ENCODE assay signal across 8 cellular contexts in genomic region chrX:47191806-47192401, GRCh38. TPM values are rescaled to one million over a fixed set of nuclear protein-coding genes. Genes with fewer than 3 reads are reported as not detected.
DNase-seq lines count a peak whose midpoint lies in the region; ATAC-seq and TF ChIP-seq lines count a peak whose summit lies in the region.

No MANE protein-coding gene starts in this region.

- no peak overlapping the region for H4K8ac ChIP-seq in H9 (replicated peaks; ENCODE audit: insufficient read length, low read depth, low read length)

- no peak for DNase-seq in A673 (ENCODE audit: low spot score)
- DNase-seq in H9: no peak
- no peak for DNase-seq in activated T-helper 2 cell treated with anti-CD3 and anti-CD28 coated beads, Interferon-gamma antibody, Interleukin-2, Interleukin-4, amounts not matched to agents 10 μg/mL and 5 μg/mL and 100 μg/mL, durations not matched to agents 14 hours and 24 hours and 36 hours (ENCODE audit: low spot score)
- DNase-seq in immature natural killer cell: no peak
- DNase-seq in mucosa of gallbladder (ENCODE audit: low spot score): no peak
- no peak for DNase-seq in kidney glomerular epithelial cell (lab: John Stamatoyannopoulos, UW)
- no peak for DNase-seq in activated CD8-positive, alpha-beta memory T cell treated with anti-CD3 and anti-CD28 coated beads, Interleukin-2, amount 50 U/mL, for 48 hours

- H2AK5ac ChIP-seq in H9 (ENCODE audit: insufficient read length, low read length): no peak overlapping the region

- no peak overlapping the region for H2BK120ac ChIP-seq in H9 (ENCODE audit: low read depth, low read length, poor library complexity, severe bottlenecking)

- H3K18ac ChIP-seq in H9 (ENCODE audit: insufficient read length, low read depth, low read length): no peak overlapping the region

- H2BK5ac ChIP-seq in H9 (ENCODE audit: insufficient read length, low read length): no peak overlapping the region

- ATAC-seq in GM21515 (IDR thresholded peaks at IDR 0.05; ENCODE audit: unreplicated experiment): no peak

- H3K4me1 ChIP-seq in A673 (ENCODE audit: insufficient read depth, low read length, poor library complexity, severe bottlenecking) (peaks cover 17% of the 10 kb centered on the region), H9 (ENCODE audit: insufficient read depth, low read length) (peaks cover 8% of the 10 kb centered on the region; the same call in 1 of the 2 replicates)

- H3K9me3 Mint-ChIP-seq in H9 (peaks cover 11 to 31% of the 10 kb centered on the region in 2 experiments), immature natural killer cell (no peaks in the 10 kb centered on the region)
- no peaks in the 10 kb centered on the region for H3K9me3 Mint-ChIP-seq in activated T-helper 2 cell treated with anti-CD3 and anti-CD28 coated beads, Interferon-gamma antibody, Interleukin-2, Interleukin-4, amounts not matched to agents 10 μg/mL and 5 μg/mL and 100 μg/mL, durations not matched to agents 14 hours and 24 hours and 36 hours

- H3K14ac ChIP-seq in H9 (ENCODE audit: insufficient read depth, low read length): no peak overlapping the region

- H3K9ac ChIP-seq in H9 (ENCODE audit: extremely low read depth, insufficient read length, low read length): peak overlapping the region; percentile 71

- no peak overlapping the region for H2BK12ac ChIP-seq in H9 (ENCODE audit: insufficient read length, low read depth, low read length)

- no peak overlapping the region for H2BK20ac ChIP-seq in H9 (ENCODE audit: low read depth, low read length, poor library complexity, severe bottlenecking)

- H3K56ac ChIP-seq in H9 (ENCODE audit: insufficient read length, low read depth, low read length): no peak overlapping the region

- H3K79me2 ChIP-seq in H9 (ENCODE audit: insufficient read depth, low read length): peaks cover 27% of the 10 kb centered on the region; the same call in 1 of the 2 replicates

- H3K27me3 Mint-ChIP-seq in H9 (ENCODE audit: low read depth): peaks cover 1% of the 10 kb centered on the region
- H3K27me3 Mint-ChIP-seq in activated T-helper 2 cell treated with anti-CD3 and anti-CD28 coated beads, Interferon-gamma antibody, Interleukin-2, Interleukin-4, amounts not matched to agents 10 μg/mL and 5 μg/mL and 100 μg/mL, durations not matched to agents 14 hours and 24 hours and 36 hours (ENCODE audit: low read depth): no peaks in the 10 kb centered on the region
- H3K27me3 Mint-ChIP-seq in immature natural killer cell (ENCODE audit: low read depth in 3 of 3): peaks cover 5 to 16% (median 11%) of the 10 kb centered on the region in 3 donors

- no peak overlapping the region for H2AFZ ChIP-seq in H9 (ENCODE audit: low read length)

- no peak overlapping the region for H4K5ac ChIP-seq in H9 (ENCODE audit: insufficient read length, low read depth, low read length)

- H3K36me3 Mint-ChIP-seq in H9 (ENCODE audit: insufficient read depth in 1 of 3, low read depth in 3 of 3) (peaks cover 25 to 30% (median 26%) of the 10 kb centered on the region in 3 experiments), immature natural killer cell (no peaks in the 10 kb centered on the region)
- peaks cover 30% of the 10 kb centered on the region for H3K36me3 Mint-ChIP-seq in activated T-helper 2 cell treated with anti-CD3 and anti-CD28 coated beads, Interferon-gamma antibody, Interleukin-2, Interleukin-4, amounts not matched to agents 10 μg/mL and 5 μg/mL and 100 μg/mL, durations not matched to agents 14 hours and 24 hours and 36 hours (ENCODE audit: low read depth)

- WGBS in H9 (ENCODE audit: extremely low coverage, insufficient read length, low lambda C conversion rate): no CpG with 5 or more reads among the region's 16 CpGs

- no peak overlapping the region for H3K23ac ChIP-seq in H9 (ENCODE audit: insufficient read length, low read depth, low read length)

- H3K4me3 Mint-ChIP-seq in H9 (peak overlapping the region; percentile 82 to 95), immature natural killer cell (peak overlapping the region; percentile 90 to 94 (median 91))
- H3K4me3 Mint-ChIP-seq in activated T-helper 2 cell treated with anti-CD3 and anti-CD28 coated beads, Interferon-gamma antibody, Interleukin-2, Interleukin-4, amounts not matched to agents 10 μg/mL and 5 μg/mL and 100 μg/mL, durations not matched to agents 14 hours and 24 hours and 36 hours (ENCODE audit: low read depth): peak overlapping the region; percentile 93

- H3K4me2 ChIP-seq in H9 (ENCODE audit: insufficient read depth, insufficient read length, low read length): peak overlapping the region; percentile 75

- no peaks in the 10 kb centered on the region for H3K9me3 ChIP-seq in A673 (ENCODE audit: low read depth, low read length, poor library complexity, severe bottlenecking)
- no peaks in the 10 kb centered on the region for H3K9me3 ChIP-seq in H9 (ENCODE audit: control insufficient read depth, low read depth, low read length)

- peaks cover 15% of the 10 kb centered on the region for H3K23me2 ChIP-seq in H9 (ENCODE audit: insufficient read length, low read depth, low read length, poor library complexity, severe bottlenecking)

- H3K27me3 ChIP-seq in A673 (replicated peaks; ENCODE audit: insufficient read depth, low read depth, low read length, poor library complexity) (no peaks in the 10 kb centered on the region), H9 (ENCODE audit: insufficient read depth, low read length) (no peaks in the 10 kb centered on the region)

- CTCF ChIA-PET in A673 (lab: Charles Lee): no interaction called here

- H3K4ac ChIP-seq in H9 (ENCODE audit: low read depth, low read length): no peak overlapping the region

- no peak overlapping the region for H2BK15ac ChIP-seq in H9 (ENCODE audit: low read depth, low read length)

- no peak for TF ChIP-seq CTCF in A673 (conservative IDR thresholded peaks at IDR 0.05; ENCODE audit: low read depth, low read length)
- no peak for TF ChIP-seq CTCF in H9 (conservative IDR thresholded peaks at IDR 0.05)

- H3K27ac Mint-ChIP-seq in H9: peak overlapping the region in 1 of 3 experiments; percentile 22; a peak in 1 of 7 replicates
- peak overlapping the region; percentile 93 for H3K27ac Mint-ChIP-seq in activated T-helper 2 cell treated with anti-CD3 and anti-CD28 coated beads, Interferon-gamma antibody, Interleukin-2, Interleukin-4, amounts not matched to agents 10 μg/mL and 5 μg/mL and 100 μg/mL, durations not matched to agents 14 hours and 24 hours and 36 hours
- H3K27ac Mint-ChIP-seq in immature natural killer cell: peak overlapping the region; percentile 87 to 96 (median 90)

- no peak overlapping the region for H3T11ph ChIP-seq in H9 (ENCODE audit: low read length)

- BruUV-seq in A673 (replicated peaks; lab: Mats Ljungman, UMichigan): no TSS peak

- H4K91ac ChIP-seq in H9 (ENCODE audit: insufficient read length, low read depth, low read length): no peak overlapping the region

- peaks cover 28 to 38% of the 10 kb centered on the region in 2 experiments for H3K4me1 Mint-ChIP-seq in H9
- H3K4me1 Mint-ChIP-seq in activated T-helper 2 cell treated with anti-CD3 and anti-CD28 coated beads, Interferon-gamma antibody, Interleukin-2, Interleukin-4, amounts not matched to agents 10 μg/mL and 5 μg/mL and 100 μg/mL, durations not matched to agents 14 hours and 24 hours and 36 hours (ENCODE audit: low read depth): peaks cover 34% of the 10 kb centered on the region
- H3K4me1 Mint-ChIP-seq in immature natural killer cell: peaks cover 57 to 61% of the 10 kb centered on the region in 2 donors

- intact Hi-C loops in A673 (cut with micrococcal nuclease; ENCODE audit: unreplicated experiment): loop anchor here (2.0 to 5.0 kb wide), 2 partner anchors 331 to 835 kb away; no protein-coding TSS in a partner anchor
- intact Hi-C loops in activated T-helper 2 cell treated with anti-CD3 and anti-CD28 coated beads, Interferon-gamma antibody, Interleukin-2, Interleukin-4, amounts not matched to agents 10 μg/mL and 5 μg/mL and 100 μg/mL, durations not matched to agents 14 hours and 24 hours and 36 hours (cut with micrococcal nuclease): loop anchor here (2.0 to 10.0 kb wide), 2 partner anchors 47 to 123 kb away; partner anchors contain the start of genes NDUFB11 and RBM10

- H4K20me1 ChIP-seq in H9 (ENCODE audit: control insufficient read depth, insufficient read depth, insufficient read length): no peaks in the 10 kb centered on the region

- peaks cover 14% of the 10 kb centered on the region for H3K36me3 ChIP-seq in A673 (ENCODE audit: insufficient read depth, low read length, poor library complexity, severe bottlenecking)

- H3K4me3 ChIP-seq in A673 (ENCODE audit: low read depth, low read length, poor library complexity, severe bottlenecking): peak overlapping the region; percentile 59

- POLR2A ChIA-PET in A673 (lab: Charles Lee; ENCODE audit: low non-redundant PET): no interaction called here

- peaks cover 12% of the 10 kb centered on the region for H3K79me1 ChIP-seq in H9 (ENCODE audit: insufficient read depth, low read depth, low read length, poor library complexity, severe bottlenecking)

- H3K27ac ChIP-seq in A673 (ENCODE audit: low read depth, low read length, poor library complexity, severe bottlenecking) (peak overlapping the region; percentile 75), H9 (ENCODE audit: insufficient read length, low read depth, low read length) (no peak overlapping the region)

RNA-seq across cellular contexts. Expression of gene UBA1, which starts 1.7 kb away (rescaled TPM):
- 413 and 437 TPM in 2 replicates for total RNA-seq in A673 (2021)
- 421 and 427 TPM in 2 replicates for total RNA-seq in H9 (2021)
- total RNA-seq in activated T-helper 2 cell treated with anti-CD3 and anti-CD28 coated beads, Interferon-gamma antibody, Interleukin-2, Interleukin-4, amounts not matched to agents 10 μg/mL and 5 μg/mL and 100 μg/mL, durations not matched to agents 14 hours and 24 hours and 36 hours: 242 and 250 TPM in 2 replicates
- 100 to 1,000 TPM; 146 to 205 (median 167) TPM for polyA plus RNA-seq in immature natural killer cell
- total RNA-seq in mucosa of gallbladder: 252 TPM

RNA-seq across cellular contexts. Expression of gene CDK16, which starts 26.6 kb away (rescaled TPM):
- total RNA-seq in A673 (2021): 168 and 181 TPM in 2 replicates
- 224 and 226 TPM in 2 replicates for total RNA-seq in H9 (2021)
- 71.2 and 80.6 TPM in 2 replicates for total RNA-seq in activated T-helper 2 cell treated with anti-CD3 and anti-CD28 coated beads, Interferon-gamma antibody, Interleukin-2, Interleukin-4, amounts not matched to agents 10 μg/mL and 5 μg/mL and 100 μg/mL, durations not matched to agents 14 hours and 24 hours and 36 hours
- 10 to 100 TPM in 1 of 3 donors, 1 to 10 TPM in 2; 3.0 to 16.6 (median 4.7) TPM for polyA plus RNA-seq in immature natural killer cell
- total RNA-seq in mucosa of gallbladder: 80.9 TPM

RNA-seq across cellular contexts. Expression of gene USP11, which starts 40.9 kb away (rescaled TPM):
- total RNA-seq in A673 (2021) (122 and 134 TPM in 2 replicates), H9 (2021) (150 and 153 TPM in 2 replicates), mucosa of gallbladder (59.0 TPM)
- 37.2 and 39.5 TPM in 2 replicates for total RNA-seq in activated T-helper 2 cell treated with anti-CD3 and anti-CD28 coated beads, Interferon-gamma antibody, Interleukin-2, Interleukin-4, amounts not matched to agents 10 μg/mL and 5 μg/mL and 100 μg/mL, durations not matched to agents 14 hours and 24 hours and 36 hours
- 100 to 1,000 TPM in 1 of 3 donors, 10 to 100 TPM in 2; 70.8 to 112 (median 96.5) TPM for polyA plus RNA-seq in immature natural killer cell

RNA-seq across cellular contexts. Expression of gene RBM10, which starts 46.9 kb away (rescaled TPM):
- total RNA-seq in A673 (2021) (80.9 and 85.3 TPM in 2 replicates), H9 (2021) (55.8 and 57.3 TPM in 2 replicates), mucosa of gallbladder (47.6 TPM)
- total RNA-seq in activated T-helper 2 cell treated with anti-CD3 and anti-CD28 coated beads, Interferon-gamma antibody, Interleukin-2, Interleukin-4, amounts not matched to agents 10 μg/mL and 5 μg/mL and 100 μg/mL, durations not matched to agents 14 hours and 24 hours and 36 hours: 65.7 and 69.2 TPM in 2 replicates
- polyA plus RNA-seq in immature natural killer cell: 10 to 100 TPM; 15.1 to 34.1 (median 18.0) TPM

RNA-seq across cellular contexts. Expression of gene NDUFB11, which starts 47.4 kb away (rescaled TPM):
- total RNA-seq in A673 (2021) (137 and 141 TPM in 2 replicates), H9 (2021) (98.5 and 100 TPM in 2 replicates), mucosa of gallbladder (77.4 TPM)
- 91.7 and 98.8 TPM in 2 replicates for total RNA-seq in activated T-helper 2 cell treated with anti-CD3 and anti-CD28 coated beads, Interferon-gamma antibody, Interleukin-2, Interleukin-4, amounts not matched to agents 10 μg/mL and 5 μg/mL and 100 μg/mL, durations not matched to agents 14 hours and 24 hours and 36 hours
- 100 to 1,000 TPM; 124 to 208 (median 151) TPM for polyA plus RNA-seq in immature natural killer cell
